32 cellular contexts compared by ENCODE assay signal in the genomic region with DNA sequence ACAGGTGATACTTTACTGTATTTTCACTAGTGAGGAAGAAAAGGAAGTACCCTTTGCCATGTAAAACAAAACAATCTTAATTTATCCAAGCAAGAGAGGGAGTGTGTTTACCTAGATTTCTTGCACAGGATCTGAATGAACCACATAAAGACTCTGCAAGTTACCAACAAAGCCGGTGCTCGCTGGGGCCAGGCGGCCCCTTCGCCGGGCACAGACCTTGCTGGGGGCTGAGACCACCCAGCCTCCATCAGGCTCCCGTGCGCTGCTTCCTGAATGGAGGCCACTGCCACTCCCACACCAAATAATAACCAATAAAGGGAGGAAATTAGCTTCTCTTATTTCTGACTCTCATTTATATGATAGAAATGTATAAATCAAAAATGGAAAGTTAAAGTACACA.
"Had no signal": no experiment of that assay in that cellular context is flagged by ENCODE, and none has a peak within 500 bp of the region (broad histone marks: within the 10 kb centered on the region; RNA-seq: fewer than 3 reads in every experiment).

No MANE protein-coding gene starts in this region.

- H3K79me2 ChIP-seq: parathyroid adenoma had no signal

- H3K9me3 ChIP-seq: ovary, psoas muscle, right lobe of liver, spleen, testis, tibial artery, transverse colon, upper lobe of right lung, uterus had no signal

- H3K4me3 Mint-ChIP-seq: naive thymus-derived CD8-positive, alpha-beta T cell; natural killer cell treated with Interleukin-12 subunit alpha and Interleukin-12 subunit beta and Interleukin-15 and Interleukin-18, amount 100 ng/mL, for 72 hours; nephron progenitor cell; neural crest cell; stimulated activated memory B cell treated with anti-CD40 and anti-IgM and Interleukin-4, amounts not matched to agents 10 μg/mL and 1 μg/mL and 100 μg/mL, for 72 hours; stimulated activated naive CD8-positive, alpha-beta T cell treated with anti-CD3 and anti-CD28 coated beads, Interleukin-15, amount 100 ng/mL, for 72 hours; type B pancreatic cell had no signal

- H3K9ac ChIP-seq: parathyroid adenoma had no signal

- H3K4me1 ChIP-seq: parathyroid adenoma, psoas muscle, right lobe of liver, spleen, suprapubic skin, testis, tibial artery, transverse colon, upper lobe of right lung, uterus had no signal

- H3K36me3 Mint-ChIP-seq: naive thymus-derived CD8-positive, alpha-beta T cell; natural killer cell treated with Interleukin-12 subunit alpha and Interleukin-12 subunit beta and Interleukin-15 and Interleukin-18, amount 100 ng/mL, for 72 hours; stimulated activated memory B cell treated with anti-CD40 and anti-IgM and Interleukin-4, amounts not matched to agents 10 μg/mL and 1 μg/mL and 100 μg/mL, for 72 hours; type B pancreatic cell had no signal

- H3K4me1 Mint-ChIP-seq: naive thymus-derived CD8-positive, alpha-beta T cell; neural crest cell; stimulated activated memory B cell treated with anti-CD40 and anti-IgM and Interleukin-4, amounts not matched to agents 10 μg/mL and 1 μg/mL and 100 μg/mL, for 72 hours; stimulated activated naive CD8-positive, alpha-beta T cell treated with anti-CD3 and anti-CD28 coated beads, Interleukin-15, amount 100 ng/mL, for 72 hours had no signal

- H3K27me3 ChIP-seq: ovary, right lobe of liver, spleen, suprapubic skin, testis, tibial artery, transverse colon, upper lobe of right lung, uterus had no signal

- DNase-seq: naive thymus-derived CD8-positive, alpha-beta T cell; nephron progenitor cell; occipital lobe; ovary; posterior cingulate gyrus; psoas muscle; right cardiac atrium; right lobe of liver; spleen; stimulated activated CD4-positive, alpha-beta T cell treated with anti-CD3 and anti-CD28 coated beads, Interleukin-12 subunit alpha, Interleukin-12 subunit beta, amount 100 ng/mL, for 4 hours; stimulated activated CD4-positive, alpha-beta T cell treated with anti-CD3 and anti-CD28 coated beads, Interleukin-1b, Interleukin-23, amount 100 ng/mL, for 48 hours; stimulated activated CD4-positive, alpha-beta T cell treated with anti-CD3 and anti-CD28 coated beads, Interleukin-4, amount 100 ng/mL, for 1 hour; stimulated activated CD4-positive, alpha-beta T cell treated with anti-CD3 and anti-CD28 coated beads, Interleukin-4, amount 100 ng/mL, for 4 hours; stimulated activated CD8-positive, alpha-beta memory T cell treated with anti-CD3 and anti-CD28 coated beads, Interleukin-4, amount 100 ng/mL, for 48 hours; stimulated activated naive CD4-positive, alpha-beta T cell; stimulated activated naive CD8-positive, alpha-beta T cell treated with anti-CD3 and anti-CD28 coated beads, Interleukin-15, amount 100 ng/mL, for 72 hours; stimulated activated naive CD8-positive, alpha-beta T cell treated with anti-CD3 and anti-CD28 coated beads, Interleukin-15, Interleukin-2, amounts not matched to agents 100 U/mL and 50 U/mL, for 24 hours; substantia nigra; testis; tibial artery; transverse colon; upper lobe of right lung; uterus had no signal

- H3K9me3 Mint-ChIP-seq: nephron progenitor cell; neural crest cell; stimulated activated memory B cell treated with anti-CD40 and anti-IgM and Interleukin-4, amounts not matched to agents 10 μg/mL and 1 μg/mL and 100 μg/mL, for 72 hours; type B pancreatic cell had no signal

- H3K27ac ChIP-seq: ovary, parathyroid adenoma, psoas muscle, right lobe of liver, skin epidermis, spleen, suprapubic skin, testis, tibial artery, transverse colon, upper lobe of right lung, uterus had no signal

- H3K4me3 ChIP-seq: ovary, psoas muscle, right lobe of liver, skin epidermis, smooth muscle cell, spleen, suprapubic skin, testis, tibial artery, transverse colon, upper lobe of right lung, uterus had no signal

- H3K27ac Mint-ChIP-seq: naive thymus-derived CD8-positive, alpha-beta T cell; natural killer cell treated with Interleukin-12 subunit alpha and Interleukin-12 subunit beta and Interleukin-15 and Interleukin-18, amount 100 ng/mL, for 72 hours; nephron progenitor cell; progenitor cell of endocrine pancreas; stimulated activated memory B cell treated with anti-CD40 and anti-IgM and Interleukin-4, amounts not matched to agents 10 μg/mL and 1 μg/mL and 100 μg/mL, for 72 hours; stimulated activated naive CD8-positive, alpha-beta T cell treated with anti-CD3 and anti-CD28 coated beads, Interleukin-15, amount 100 ng/mL, for 72 hours; type B pancreatic cell had no signal

- H3K4me2 ChIP-seq: smooth muscle cell had no signal

- H2AFZ ChIP-seq: parathyroid adenoma had no signal

- H3K27me3 Mint-ChIP-seq: natural killer cell treated with Interleukin-12 subunit alpha and Interleukin-12 subunit beta and Interleukin-15 and Interleukin-18, amount 100 ng/mL, for 72 hours; progenitor cell of endocrine pancreas had no signal

- H3K36me3 ChIP-seq: ovary, right lobe of liver, spleen, suprapubic skin, tibial artery, transverse colon, upper lobe of right lung, uterus had no signal
